In the genomic region with DNA sequence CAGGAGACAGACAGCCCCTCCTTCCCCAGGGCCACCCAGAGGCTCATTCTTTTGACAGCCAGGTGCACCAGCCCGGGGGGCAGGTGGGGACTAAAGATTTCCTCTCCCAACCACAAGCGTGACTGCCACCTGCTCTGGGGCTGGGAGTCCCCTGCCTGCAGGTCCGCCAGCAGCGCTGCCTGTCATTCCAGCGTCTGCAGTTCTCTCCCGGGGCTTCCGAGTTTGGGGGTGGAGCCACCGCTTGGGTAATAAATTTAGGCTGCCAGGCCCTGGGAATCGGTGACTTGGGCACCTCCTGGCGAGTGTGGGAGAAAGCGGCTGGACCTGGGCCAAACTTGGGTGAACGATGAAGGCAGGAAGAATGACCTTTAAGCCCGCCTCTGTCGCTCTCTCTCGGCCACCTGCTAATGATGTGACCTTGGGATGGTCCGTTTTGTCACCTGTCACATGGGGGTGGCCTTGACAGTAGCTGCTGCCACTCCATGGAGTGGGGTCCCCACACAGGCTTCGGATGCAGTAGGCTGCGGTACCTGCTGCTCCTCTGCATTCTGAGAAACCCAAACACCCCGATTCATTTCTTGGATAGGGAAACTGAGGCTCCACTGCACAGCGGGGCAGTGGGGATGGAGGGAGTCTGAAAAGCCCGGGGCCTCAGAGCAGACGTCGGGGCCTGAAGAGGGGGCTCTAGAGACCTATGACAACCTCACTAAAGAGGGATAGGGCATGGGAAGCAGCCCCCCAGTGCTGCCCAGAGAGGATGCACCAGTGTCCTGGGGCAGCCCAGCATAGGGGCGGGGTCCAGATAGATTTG, we compare ENCODE assay signal across 1 cellular context.
A peak's percentile ranks its signal among the peaks of the same experiment; 100 is the strongest.
TF ChIP-seq lines count a peak whose summit lies in the region.

No MANE protein-coding gene starts in this region.

TF ChIP-seq in HepG2, 621 proteins besides CTCF, POLR2A, EP300 and RAD21 (continued from another document and continues in another):
- TF ChIP-seq, protein P1, sequence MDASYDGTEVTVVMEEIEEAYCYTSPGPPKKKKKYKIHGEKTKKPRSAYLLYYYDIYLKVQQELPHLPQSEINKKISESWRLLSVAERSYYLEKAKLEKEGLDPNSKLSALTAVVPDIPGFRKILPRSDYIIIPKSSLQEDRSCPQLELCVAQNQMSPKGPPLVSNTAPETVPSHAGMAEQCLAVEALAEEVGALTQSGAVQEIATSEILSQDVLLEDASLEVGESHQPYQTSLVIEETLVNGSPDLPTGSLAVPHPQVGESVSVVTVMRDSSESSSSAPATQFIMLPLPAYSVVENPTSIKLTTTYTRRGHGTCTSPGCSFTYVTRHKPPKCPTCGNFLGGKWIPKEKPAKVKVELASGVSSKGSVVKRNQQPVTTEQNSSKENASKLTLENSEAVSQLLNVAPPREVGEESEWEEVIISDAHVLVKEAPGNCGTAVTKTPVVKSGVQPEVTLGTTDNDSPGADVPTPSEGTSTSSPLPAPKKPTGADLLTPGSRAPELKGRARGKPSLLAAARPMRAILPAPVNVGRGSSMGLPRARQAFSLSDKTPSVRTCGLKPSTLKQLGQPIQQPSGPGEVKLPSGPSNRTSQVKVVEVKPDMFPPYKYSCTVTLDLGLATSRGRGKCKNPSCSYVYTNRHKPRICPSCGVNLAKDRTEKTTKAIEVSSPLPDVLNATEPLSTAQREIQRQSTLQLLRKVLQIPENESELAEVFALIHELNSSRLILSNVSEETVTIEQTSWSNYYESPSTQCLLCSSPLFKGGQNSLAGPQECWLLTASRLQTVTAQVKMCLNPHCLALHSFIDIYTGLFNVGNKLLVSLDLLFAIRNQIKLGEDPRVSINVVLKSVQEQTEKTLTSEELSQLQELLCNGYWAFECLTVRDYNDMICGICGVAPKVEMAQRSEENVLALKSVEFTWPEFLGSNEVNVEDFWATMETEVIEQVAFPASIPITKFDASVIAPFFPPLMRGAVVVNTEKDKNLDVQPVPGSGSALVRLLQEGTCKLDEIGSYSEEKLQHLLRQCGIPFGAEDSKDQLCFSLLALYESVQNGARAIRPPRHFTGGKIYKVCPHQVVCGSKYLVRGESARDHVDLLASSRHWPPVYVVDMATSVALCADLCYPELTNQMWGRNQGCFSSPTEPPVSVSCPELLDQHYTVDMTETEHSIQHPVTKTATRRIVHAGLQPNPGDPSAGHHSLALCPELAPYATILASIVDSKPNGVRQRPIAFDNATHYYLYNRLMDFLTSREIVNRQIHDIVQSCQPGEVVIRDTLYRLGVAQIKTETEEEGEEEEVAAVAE (CRISPR knock-in tag; IDR thresholded peaks at IDR 0.05; ENCODE audit: borderline replicate concordance), result peak; percentile 48; the same call in 1 of the 2 replicates
- TF ChIP-seq KDM2A (CRISPR knock-in tag; IDR thresholded peaks at IDR 0.05; ENCODE audit: borderline replicate concordance, low read depth) (peak; percentile 74), ZNF24 (IDR thresholded peaks at IDR 0.05) (no peak), HNRNPL (IDR thresholded peaks at IDR 0.05; ENCODE audit: low read depth, low read length) (peak; percentile 86), GATA4 (IDR thresholded peaks at IDR 0.05; ENCODE audit: borderline replicate concordance, low read depth) (no peak), SSRP1 (CRISPR knock-in tag; IDR thresholded peaks at IDR 0.05) (no peak; the same call in 1 of the 2 replicates), ZNF451 (CRISPR knock-in tag; IDR thresholded peaks at IDR 0.05) (0 out of 2 replicates have a peak, but pooled peaks have one; percentile 83), ZFP36L1 (CRISPR knock-in tag; IDR thresholded peaks at IDR 0.05) (0 out of 2 replicates have a peak, but pooled peaks have one; percentile 45), ZNF329 (CRISPR knock-in tag; IDR thresholded peaks at IDR 0.05; ENCODE audit: low read depth) (no peak), ZNF343 (CRISPR knock-in tag; IDR thresholded peaks at IDR 0.05) (no peak), MAZ (IDR thresholded peaks at IDR 0.05; ENCODE audit: borderline replicate concordance, low read depth, low read length) (no peak), MAZ (CRISPR knock-in tag; IDR thresholded peaks at IDR 0.05; ENCODE audit: low read depth) (peak; percentile 49; the same call in 1 of the 2 replicates), ZNF7 (CRISPR knock-in tag; IDR thresholded peaks at IDR 0.05) (no peak), SMYD3 (CRISPR knock-in tag; IDR thresholded peaks at IDR 0.05) (0 out of 2 replicates have a peak, but pooled peaks have one; percentile 39), ZNF382 (CRISPR knock-in tag; IDR thresholded peaks at IDR 0.05; ENCODE audit: borderline replicate concordance) (no peak), MBD4 (IDR thresholded peaks at IDR 0.05; ENCODE audit: borderline replicate concordance, low read length) (no peak), HDAC6 (IDR thresholded peaks at IDR 0.05; ENCODE audit: low read depth, low read length) (no peak), EEA1 (CRISPR knock-in tag; IDR thresholded peaks at IDR 0.05; ENCODE audit: borderline replicate concordance) (no peak), NONO (IDR thresholded peaks at IDR 0.05) (no peak), NONO (CRISPR knock-in tag; conservative IDR thresholded peaks at IDR 0.05) (peak; percentile 73), GABPA (IDR thresholded peaks at IDR 0.05; ENCODE audit: low read depth, low read length) (no peak), GABPA (CRISPR knock-in tag; IDR thresholded peaks at IDR 0.05; ENCODE audit: low read depth) (peak; percentile 45; the same call in 1 of the 2 replicates), ZNF160 (CRISPR knock-in tag; IDR thresholded peaks at IDR 0.05) (0 out of 2 replicates have a peak, but pooled peaks have one; percentile 22), EED (CRISPR knock-in tag; IDR thresholded peaks at IDR 0.05) (no peak), ZNF572 (CRISPR knock-in tag; IDR thresholded peaks at IDR 0.05) (no peak), PCBP2 (optimal IDR thresholded peaks at IDR 0.05; ENCODE audit: low read depth, low read length, poor library complexity, severe bottlenecking) (no peak), ZNF326 (CRISPR knock-in tag; IDR thresholded peaks at IDR 0.05; ENCODE audit: borderline replicate concordance) (no peak), ZNF850 (CRISPR knock-in tag; conservative IDR thresholded peaks at IDR 0.05) (no peak), NFIB (CRISPR knock-in tag; IDR thresholded peaks at IDR 0.05; ENCODE audit: borderline replicate concordance) (no peak), ZSCAN20 (CRISPR knock-in tag; IDR thresholded peaks at IDR 0.05; ENCODE audit: borderline replicate concordance) (no peak), ZNF569 (CRISPR knock-in tag; IDR thresholded peaks at IDR 0.05; ENCODE audit: borderline replicate concordance) (0 out of 2 replicates have a peak, but pooled peaks have one; percentile 52), REPIN1 (CRISPR knock-in tag; IDR thresholded peaks at IDR 0.05; ENCODE audit: borderline replicate concordance, low read depth) (peak; percentile 72)
- TF ChIP-seq, protein P2, sequence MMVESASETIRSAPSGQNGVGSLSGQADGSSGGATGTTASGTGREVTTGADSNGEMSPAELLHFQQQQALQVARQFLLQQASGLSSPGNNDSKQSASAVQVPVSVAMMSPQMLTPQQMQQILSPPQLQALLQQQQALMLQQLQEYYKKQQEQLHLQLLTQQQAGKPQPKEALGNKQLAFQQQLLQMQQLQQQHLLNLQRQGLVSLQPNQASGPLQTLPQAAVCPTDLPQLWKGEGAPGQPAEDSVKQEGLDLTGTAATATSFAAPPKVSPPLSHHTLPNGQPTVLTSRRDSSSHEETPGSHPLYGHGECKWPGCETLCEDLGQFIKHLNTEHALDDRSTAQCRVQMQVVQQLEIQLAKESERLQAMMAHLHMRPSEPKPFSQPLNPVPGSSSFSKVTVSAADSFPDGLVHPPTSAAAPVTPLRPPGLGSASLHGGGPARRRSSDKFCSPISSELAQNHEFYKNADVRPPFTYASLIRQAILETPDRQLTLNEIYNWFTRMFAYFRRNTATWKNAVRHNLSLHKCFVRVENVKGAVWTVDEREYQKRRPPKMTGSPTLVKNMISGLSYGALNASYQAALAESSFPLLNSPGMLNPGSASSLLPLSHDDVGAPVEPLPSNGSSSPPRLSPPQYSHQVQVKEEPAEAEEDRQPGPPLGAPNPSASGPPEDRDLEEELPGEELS (CRISPR knock-in tag; IDR thresholded peaks at IDR 0.05), result 0 out of 2 replicates have a peak, but pooled peaks have one; percentile 29
- TF ChIP-seq, protein P3, sequence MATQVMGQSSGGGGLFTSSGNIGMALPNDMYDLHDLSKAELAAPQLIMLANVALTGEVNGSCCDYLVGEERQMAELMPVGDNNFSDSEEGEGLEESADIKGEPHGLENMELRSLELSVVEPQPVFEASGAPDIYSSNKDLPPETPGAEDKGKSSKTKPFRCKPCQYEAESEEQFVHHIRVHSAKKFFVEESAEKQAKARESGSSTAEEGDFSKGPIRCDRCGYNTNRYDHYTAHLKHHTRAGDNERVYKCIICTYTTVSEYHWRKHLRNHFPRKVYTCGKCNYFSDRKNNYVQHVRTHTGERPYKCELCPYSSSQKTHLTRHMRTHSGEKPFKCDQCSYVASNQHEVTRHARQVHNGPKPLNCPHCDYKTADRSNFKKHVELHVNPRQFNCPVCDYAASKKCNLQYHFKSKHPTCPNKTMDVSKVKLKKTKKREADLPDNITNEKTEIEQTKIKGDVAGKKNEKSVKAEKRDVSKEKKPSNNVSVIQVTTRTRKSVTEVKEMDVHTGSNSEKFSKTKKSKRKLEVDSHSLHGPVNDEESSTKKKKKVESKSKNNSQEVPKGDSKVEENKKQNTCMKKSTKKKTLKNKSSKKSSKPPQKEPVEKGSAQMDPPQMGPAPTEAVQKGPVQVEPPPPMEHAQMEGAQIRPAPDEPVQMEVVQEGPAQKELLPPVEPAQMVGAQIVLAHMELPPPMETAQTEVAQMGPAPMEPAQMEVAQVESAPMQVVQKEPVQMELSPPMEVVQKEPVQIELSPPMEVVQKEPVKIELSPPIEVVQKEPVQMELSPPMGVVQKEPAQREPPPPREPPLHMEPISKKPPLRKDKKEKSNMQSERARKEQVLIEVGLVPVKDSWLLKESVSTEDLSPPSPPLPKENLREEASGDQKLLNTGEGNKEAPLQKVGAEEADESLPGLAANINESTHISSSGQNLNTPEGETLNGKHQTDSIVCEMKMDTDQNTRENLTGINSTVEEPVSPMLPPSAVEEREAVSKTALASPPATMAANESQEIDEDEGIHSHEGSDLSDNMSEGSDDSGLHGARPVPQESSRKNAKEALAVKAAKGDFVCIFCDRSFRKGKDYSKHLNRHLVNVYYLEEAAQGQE (IDR thresholded peaks at IDR 0.05; ENCODE audit: borderline replicate concordance in 1 of 2, low read depth in 1 of 2, low read length in 2 of 2), result no peak; a peak in 1 of 4 replicates
- TF ChIP-seq, protein P4, sequence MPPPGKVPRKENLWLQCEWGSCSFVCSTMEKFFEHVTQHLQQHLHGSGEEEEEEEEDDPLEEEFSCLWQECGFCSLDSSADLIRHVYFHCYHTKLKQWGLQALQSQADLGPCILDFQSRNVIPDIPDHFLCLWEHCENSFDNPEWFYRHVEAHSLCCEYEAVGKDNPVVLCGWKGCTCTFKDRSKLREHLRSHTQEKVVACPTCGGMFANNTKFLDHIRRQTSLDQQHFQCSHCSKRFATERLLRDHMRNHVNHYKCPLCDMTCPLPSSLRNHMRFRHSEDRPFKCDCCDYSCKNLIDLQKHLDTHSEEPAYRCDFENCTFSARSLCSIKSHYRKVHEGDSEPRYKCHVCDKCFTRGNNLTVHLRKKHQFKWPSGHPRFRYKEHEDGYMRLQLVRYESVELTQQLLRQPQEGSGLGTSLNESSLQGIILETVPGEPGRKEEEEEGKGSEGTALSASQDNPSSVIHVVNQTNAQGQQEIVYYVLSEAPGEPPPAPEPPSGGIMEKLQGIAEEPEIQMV (CRISPR knock-in tag; IDR thresholded peaks at IDR 0.05; ENCODE audit: low read depth), result no peak
- TF ChIP-seq, protein P5, sequence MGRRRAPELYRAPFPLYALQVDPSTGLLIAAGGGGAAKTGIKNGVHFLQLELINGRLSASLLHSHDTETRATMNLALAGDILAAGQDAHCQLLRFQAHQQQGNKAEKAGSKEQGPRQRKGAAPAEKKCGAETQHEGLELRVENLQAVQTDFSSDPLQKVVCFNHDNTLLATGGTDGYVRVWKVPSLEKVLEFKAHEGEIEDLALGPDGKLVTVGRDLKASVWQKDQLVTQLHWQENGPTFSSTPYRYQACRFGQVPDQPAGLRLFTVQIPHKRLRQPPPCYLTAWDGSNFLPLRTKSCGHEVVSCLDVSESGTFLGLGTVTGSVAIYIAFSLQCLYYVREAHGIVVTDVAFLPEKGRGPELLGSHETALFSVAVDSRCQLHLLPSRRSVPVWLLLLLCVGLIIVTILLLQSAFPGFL (CRISPR knock-in tag; IDR thresholded peaks at IDR 0.05), result no peak
- TF ChIP-seq, protein P6, sequence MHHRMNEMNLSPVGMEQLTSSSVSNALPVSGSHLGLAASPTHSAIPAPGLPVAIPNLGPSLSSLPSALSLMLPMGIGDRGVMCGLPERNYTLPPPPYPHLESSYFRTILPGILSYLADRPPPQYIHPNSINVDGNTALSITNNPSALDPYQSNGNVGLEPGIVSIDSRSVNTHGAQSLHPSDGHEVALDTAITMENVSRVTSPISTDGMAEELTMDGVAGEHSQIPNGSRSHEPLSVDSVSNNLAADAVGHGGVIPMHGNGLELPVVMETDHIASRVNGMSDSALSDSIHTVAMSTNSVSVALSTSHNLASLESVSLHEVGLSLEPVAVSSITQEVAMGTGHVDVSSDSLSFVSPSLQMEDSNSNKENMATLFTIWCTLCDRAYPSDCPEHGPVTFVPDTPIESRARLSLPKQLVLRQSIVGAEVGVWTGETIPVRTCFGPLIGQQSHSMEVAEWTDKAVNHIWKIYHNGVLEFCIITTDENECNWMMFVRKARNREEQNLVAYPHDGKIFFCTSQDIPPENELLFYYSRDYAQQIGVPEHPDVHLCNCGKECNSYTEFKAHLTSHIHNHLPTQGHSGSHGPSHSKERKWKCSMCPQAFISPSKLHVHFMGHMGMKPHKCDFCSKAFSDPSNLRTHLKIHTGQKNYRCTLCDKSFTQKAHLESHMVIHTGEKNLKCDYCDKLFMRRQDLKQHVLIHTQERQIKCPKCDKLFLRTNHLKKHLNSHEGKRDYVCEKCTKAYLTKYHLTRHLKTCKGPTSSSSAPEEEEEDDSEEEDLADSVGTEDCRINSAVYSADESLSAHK (CRISPR knock-in tag; IDR thresholded peaks at IDR 0.05; ENCODE audit: borderline replicate concordance), result no peak
- TF ChIP-seq, protein P7, sequence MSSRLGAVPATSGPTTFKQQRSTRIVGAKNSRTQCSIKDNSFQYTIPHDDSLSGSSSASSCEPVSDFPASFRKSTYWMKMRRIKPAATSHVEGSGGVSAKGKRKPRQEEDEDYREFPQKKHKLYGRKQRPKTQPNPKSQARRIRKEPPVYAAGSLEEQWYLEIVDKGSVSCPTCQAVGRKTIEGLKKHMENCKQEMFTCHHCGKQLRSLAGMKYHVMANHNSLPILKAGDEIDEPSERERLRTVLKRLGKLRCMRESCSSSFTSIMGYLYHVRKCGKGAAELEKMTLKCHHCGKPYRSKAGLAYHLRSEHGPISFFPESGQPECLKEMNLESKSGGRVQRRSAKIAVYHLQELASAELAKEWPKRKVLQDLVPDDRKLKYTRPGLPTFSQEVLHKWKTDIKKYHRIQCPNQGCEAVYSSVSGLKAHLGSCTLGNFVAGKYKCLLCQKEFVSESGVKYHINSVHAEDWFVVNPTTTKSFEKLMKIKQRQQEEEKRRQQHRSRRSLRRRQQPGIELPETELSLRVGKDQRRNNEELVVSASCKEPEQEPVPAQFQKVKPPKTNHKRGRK (CRISPR knock-in tag; IDR thresholded peaks at IDR 0.05), result no peak
